Comparison of ENCODE assay signal across 11 cellular contexts in the genomic region with DNA sequence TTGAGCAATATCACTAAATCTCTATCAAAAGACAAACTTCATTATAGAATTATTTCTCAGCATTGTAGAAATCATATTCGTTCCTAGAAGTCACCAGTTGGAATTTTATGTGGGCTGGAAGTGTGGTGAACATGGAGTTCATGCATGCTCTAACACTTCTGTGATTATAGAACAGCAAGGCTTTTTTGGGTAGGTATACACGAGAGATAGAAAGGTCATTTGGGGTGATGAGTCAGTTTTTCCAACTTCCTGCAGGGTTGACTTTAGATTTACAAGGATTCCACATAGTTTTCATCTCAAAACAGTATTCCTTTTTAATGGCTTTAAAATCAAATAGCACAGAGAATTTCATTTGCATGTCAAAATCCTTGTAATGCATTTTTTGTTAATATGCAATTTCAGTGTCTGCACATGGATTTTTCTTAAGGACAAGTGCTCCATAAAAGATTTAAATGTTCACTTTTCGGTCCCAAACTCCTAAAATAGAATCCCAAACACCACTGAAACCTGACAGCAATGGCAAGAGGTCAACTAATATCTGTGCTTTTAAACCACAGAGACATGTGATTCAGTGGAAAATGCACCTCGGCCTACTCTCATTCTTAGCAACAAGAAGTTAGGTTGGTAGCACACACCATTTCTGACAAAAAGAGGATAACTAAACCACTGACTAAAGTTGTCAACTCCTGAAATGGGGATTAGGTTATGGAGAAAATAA.
A peak's percentile ranks its signal among the peaks of the same experiment; 100 is the strongest.
DNase-seq lines count a peak whose midpoint lies in the region; ATAC-seq and TF ChIP-seq lines count a peak whose summit lies in the region.
"Had no signal": no experiment of that assay in that cellular context is flagged by ENCODE, and none has a peak within 500 bp of the region (broad histone marks: within the 10 kb centered on the region; RNA-seq: fewer than 3 reads in every experiment).

No MANE protein-coding gene starts in this region.

- H3K27me3 ChIP-seq in breast epithelium (no peaks in the 10 kb centered on the region), dorsolateral prefrontal cortex (no peaks in the 10 kb centered on the region)
- H3K27me3 ChIP-seq: MG63 had no signal

- peaks cover 0 to 5% of the 10 kb centered on the region in 2 donors for H3K4me1 ChIP-seq in breast epithelium

- H3K4me1 Mint-ChIP-seq in stimulated activated naive CD8-positive, alpha-beta T cell treated with anti-CD3 and anti-CD28 coated beads, Interleukin-15, Interleukin-2, amounts not matched to agents 100 ng/mL and 50 ng/mL, for 24 hours (ENCODE audit: low read depth) = peaks cover 19% of the 10 kb centered on the region
- H3K4me1 Mint-ChIP-seq: central memory CD8-positive, alpha-beta T cell had no signal

- no peaks in the 10 kb centered on the region for H3K36me3 Mint-ChIP-seq in stimulated activated naive CD8-positive, alpha-beta T cell treated with anti-CD3 and anti-CD28 coated beads, Interleukin-15, Interleukin-2, amounts not matched to agents 100 ng/mL and 50 ng/mL, for 24 hours (ENCODE audit: low read depth)

- no peaks in the 10 kb centered on the region for H3K27me3 Mint-ChIP-seq in stimulated activated naive CD8-positive, alpha-beta T cell treated with anti-CD3 and anti-CD28 coated beads, Interleukin-15, Interleukin-2, amounts not matched to agents 100 ng/mL and 50 ng/mL, for 24 hours

- H3K36me3 ChIP-seq in breast epithelium = no peaks in the 10 kb centered on the region
- H3K36me3 ChIP-seq: MG63 had no signal

- intact Hi-C loops in breast epithelium (cut with DNase I; ENCODE audit: low total_unique reads) = no loop called here
- intact Hi-C loops in dorsolateral prefrontal cortex (cut with DNase I) = no loop called here

- no peaks in the 10 kb centered on the region for H3K9me3 ChIP-seq in breast epithelium
- H3K9me3 ChIP-seq: MG63 had no signal

- peak overlapping the region; percentile 78 for H3K27ac Mint-ChIP-seq in stimulated activated naive CD8-positive, alpha-beta T cell treated with anti-CD3 and anti-CD28 coated beads, Interleukin-15, Interleukin-2, amounts not matched to agents 100 ng/mL and 50 ng/mL, for 24 hours

- TF ChIP-seq POLR2A in breast epithelium (IDR thresholded peaks at IDR 0.05) = no peak

- DNase-seq in breast epithelium (ENCODE audit: low spot score in 2 of 2) (no peak), dorsolateral prefrontal cortex (no peak), left lobe of liver (ENCODE audit: low spot score) (no peak)
- no peak for DNase-seq in stimulated activated CD8-positive, alpha-beta memory T cell treated with anti-CD3 and anti-CD28 coated beads, Interleukin-4, amount 100 ng/mL, for 48 hours
- DNase-seq: MG63 had no signal

- H3K27ac ChIP-seq in breast epithelium (peak overlapping the region; percentile 34 to 74), dorsolateral prefrontal cortex (no peak overlapping the region)

- H3K4me3 ChIP-seq in breast epithelium (no peak overlapping the region), dorsolateral prefrontal cortex (no peak overlapping the region)
- H3K4me3 ChIP-seq: lung, MG63 had no signal

- TF ChIP-seq CTCF in breast epithelium (IDR thresholded peaks at IDR 0.05) = no peak
- TF ChIP-seq CTCF in dorsolateral prefrontal cortex (IDR thresholded peaks at IDR 0.05 in 54 of 56, conservative IDR thresholded peaks at IDR 0.05 in 2 of 56; ENCODE audit: low read depth in 1 of 56, partially characterized antibody in 56 of 56) = no peak

- peak; percentile 83 for ATAC-seq in GM19463 (IDR thresholded peaks at IDR 0.05; ENCODE audit: unreplicated experiment)
- ATAC-seq in HG03354 (IDR thresholded peaks at IDR 0.05; ENCODE audit: poor library complexity, severe bottlenecking, unreplicated experiment) = peak; percentile 62
- no peak for ATAC-seq in HG03439 (IDR thresholded peaks at IDR 0.05; ENCODE audit: unreplicated experiment)
- ATAC-seq in left lobe of liver = no peak

- H3K9me3 Mint-ChIP-seq in stimulated activated naive CD8-positive, alpha-beta T cell treated with anti-CD3 and anti-CD28 coated beads, Interleukin-15, Interleukin-2, amounts not matched to agents 100 ng/mL and 50 ng/mL, for 24 hours = no peaks in the 10 kb centered on the region
- H3K9me3 Mint-ChIP-seq: central memory CD8-positive, alpha-beta T cell had no signal

- H3K4me3 Mint-ChIP-seq in stimulated activated naive CD8-positive, alpha-beta T cell treated with anti-CD3 and anti-CD28 coated beads, Interleukin-15, Interleukin-2, amounts not matched to agents 100 ng/mL and 50 ng/mL, for 24 hours = peak overlapping the region; percentile 4
- H3K4me3 Mint-ChIP-seq: central memory CD8-positive, alpha-beta T cell had no signal

Comparison
In these comparisons a context has a peak if more than half of its experiments do, and no peak if none do; other contexts are left out.
1. ATAC-seq: peak in GM19463 (single experiment) and HG03354 (single experiment); none in HG03439 (single experiment) and left lobe of liver (single experiment).
2. H3K27ac ChIP-seq: peak in breast epithelium (2 of 2); none in dorsolateral prefrontal cortex (0 of 59).